ENCODE assay signal across 8 cellular contexts in the genomic region with DNA sequence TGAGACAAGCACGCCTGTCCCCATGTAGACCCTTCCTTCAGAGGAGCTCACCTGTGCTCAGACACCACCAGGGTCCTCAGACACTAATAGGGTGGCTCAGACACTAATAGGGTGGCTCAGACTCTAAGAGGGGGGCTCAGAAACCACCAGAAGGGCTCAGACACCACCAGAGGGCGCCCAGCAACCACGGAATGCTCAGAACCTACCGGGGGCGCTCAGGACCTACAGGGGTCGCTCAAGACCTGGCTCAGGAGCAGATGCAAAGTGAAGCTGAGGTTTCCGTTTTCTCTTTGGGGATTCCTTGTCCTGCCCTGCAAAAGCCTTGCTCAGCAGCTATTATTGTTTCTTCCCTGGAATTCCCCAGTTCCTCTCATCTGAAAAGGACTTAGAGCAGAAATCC.
DNase-seq lines count a peak whose midpoint lies in the region; ATAC-seq, FAIRE-seq and TF ChIP-seq lines count a peak whose summit lies in the region.
"Not testable (repeated sequence)": the region's sequence is repeated elsewhere in the genome, so short reads cannot be mapped to it uniquely, and the experiment has no call there.

No MANE protein-coding gene starts in this region.

- ATAC-seq in A549 (peak; percentile 50 to 85; a peak in 3 of 6 replicates), GM18907 (IDR thresholded peaks at IDR 0.05; ENCODE audit: unreplicated experiment) (peak; percentile 99), GM21360 (IDR thresholded peaks at IDR 0.05; ENCODE audit: unreplicated experiment) (peak; percentile 82), HG02623 (IDR thresholded peaks at IDR 0.05; ENCODE audit: unreplicated experiment) (peak; percentile 98), HG03060 (IDR thresholded peaks at IDR 0.05; ENCODE audit: low read depth, unreplicated experiment) (peak; percentile 80), HG03457 (IDR thresholded peaks at IDR 0.05; ENCODE audit: unreplicated experiment) (peak; percentile 65)
- ATAC-seq in activated CD8-positive, alpha-beta memory T cell treated with anti-CD3 and anti-CD28 coated beads, Interleukin-2, amount 10 ng/mL, durations not matched to agents 7 days and 5 days, result peak; percentile 100
- ATAC-seq in naive thymus-derived CD4-positive, alpha-beta T cell, result peak; percentile 96

- H3K4me3 Mint-ChIP-seq in activated CD8-positive, alpha-beta memory T cell treated with anti-CD3 and anti-CD28 coated beads, Interleukin-2, amount 10 ng/mL, durations not matched to agents 7 days and 5 days; naive thymus-derived CD4-positive, alpha-beta T cell: not testable (repeated sequence)

- CTCF ChIA-PET in A549 (lab: Yijun Ruan, JAX); activated CD8-positive, alpha-beta memory T cell treated with anti-CD3 and anti-CD28 coated beads, Interleukin-2, amount 10 ng/mL, durations not matched to agents 7 days and 5 days (lab: Charles Lee); naive thymus-derived CD4-positive, alpha-beta T cell (lab: Charles Lee): not testable (repeated sequence)

- H3K27ac Mint-ChIP-seq in activated CD8-positive, alpha-beta memory T cell treated with anti-CD3 and anti-CD28 coated beads, Interleukin-2, amount 10 ng/mL, durations not matched to agents 7 days and 5 days; naive thymus-derived CD4-positive, alpha-beta T cell: not testable (repeated sequence)

- not testable (repeated sequence) for TF ChIP-seq EP300 in A549 (IDR thresholded peaks at IDR 0.05)

- TF ChIP-seq CTCF in A549 (IDR thresholded peaks at IDR 0.05), result not testable (repeated sequence)

- DNase-seq in A549 (ENCODE audit: low read depth in 1 of 2, low spot score in 1 of 2); activated CD8-positive, alpha-beta memory T cell treated with anti-CD3 and anti-CD28 coated beads, Interleukin-2, amount 10 ng/mL, durations not matched to agents 7 days and 5 days; naive thymus-derived CD4-positive, alpha-beta T cell: not testable (repeated sequence)

- not testable (repeated sequence) for H3K27ac ChIP-seq in A549; naive thymus-derived CD4-positive, alpha-beta T cell (ENCODE audit: low read depth, low read length)

- FAIRE-seq in A549 (lab: Jason Lieb, UNC), result not testable (repeated sequence)

- intact Hi-C loops in naive thymus-derived CD4-positive, alpha-beta T cell (cut with micrococcal nuclease), result not testable (repeated sequence)

- H3K9me3 Mint-ChIP-seq in activated CD8-positive, alpha-beta memory T cell treated with anti-CD3 and anti-CD28 coated beads, Interleukin-2, amount 10 ng/mL, durations not matched to agents 7 days and 5 days (ENCODE audit: low read depth); naive thymus-derived CD4-positive, alpha-beta T cell: not testable (repeated sequence)

- POLR2A ChIA-PET in A549 (lab: Yijun Ruan, JAX); naive thymus-derived CD4-positive, alpha-beta T cell (lab: Charles Lee): not testable (repeated sequence)

- no CpG with 5 or more reads among the region's 7 CpGs for WGBS in A549 (ENCODE audit: missing lambda C conversion rate)

- H3K4me3 ChIP-seq in A549; naive thymus-derived CD4-positive, alpha-beta T cell (ENCODE audit: low read length): not testable (repeated sequence)

- not testable (repeated sequence) for H3K9me3 ChIP-seq in A549; naive thymus-derived CD4-positive, alpha-beta T cell (ENCODE audit: control insufficient read depth in 2 of 3, low read length in 3 of 3)

- not testable (repeated sequence) for TF ChIP-seq POLR2A in A549 (IDR thresholded peaks at IDR 0.05; ENCODE audit: low read length)

- not testable (repeated sequence) for H3K36me3 Mint-ChIP-seq in activated CD8-positive, alpha-beta memory T cell treated with anti-CD3 and anti-CD28 coated beads, Interleukin-2, amount 10 ng/mL, durations not matched to agents 7 days and 5 days; naive thymus-derived CD4-positive, alpha-beta T cell

- H3K4me2 ChIP-seq in A549, result not testable (repeated sequence)

- not testable (repeated sequence) for H3K4me1 ChIP-seq in A549; naive thymus-derived CD4-positive, alpha-beta T cell (ENCODE audit: control insufficient read depth in 2 of 2, insufficient read depth in 2 of 2, low read length in 2 of 2)

- not testable (repeated sequence) for H3K36me3 ChIP-seq in naive thymus-derived CD4-positive, alpha-beta T cell (ENCODE audit: control insufficient read depth in 2 of 3, insufficient read depth in 3 of 3, low read length in 3 of 3)

- H3K27me3 Mint-ChIP-seq in activated CD8-positive, alpha-beta memory T cell treated with anti-CD3 and anti-CD28 coated beads, Interleukin-2, amount 10 ng/mL, durations not matched to agents 7 days and 5 days; naive thymus-derived CD4-positive, alpha-beta T cell: not testable (repeated sequence)

- H3K4me1 Mint-ChIP-seq in activated CD8-positive, alpha-beta memory T cell treated with anti-CD3 and anti-CD28 coated beads, Interleukin-2, amount 10 ng/mL, durations not matched to agents 7 days and 5 days; naive thymus-derived CD4-positive, alpha-beta T cell: not testable (repeated sequence)

- not testable (repeated sequence) for H3K27me3 ChIP-seq in naive thymus-derived CD4-positive, alpha-beta T cell (ENCODE audit: control insufficient read depth in 2 of 2, insufficient read depth in 2 of 2, low read length in 2 of 2)

- TF ChIP-seq RAD21 in A549 (conservative IDR thresholded peaks at IDR 0.05 in 1 of 2, IDR thresholded peaks at IDR 0.05 in 1 of 2), result not testable (repeated sequence)
